6 cellular contexts compared by ENCODE assay signal in genomic region chr1:148150014-148150413, GRCh38. TPM values are rescaled to one million over a fixed set of nuclear protein-coding genes. Genes with fewer than 3 reads are reported as not detected.
DNase-seq lines count a peak whose midpoint lies in the region; ATAC-seq and TF ChIP-seq lines count a peak whose summit lies in the region.
"Not testable (repeated sequence)": the region's sequence is repeated elsewhere in the genome, so short reads cannot be mapped to it uniquely, and the experiment has no call there.

No MANE protein-coding gene starts in this region.

- not testable (repeated sequence) for H3K36me3 Mint-ChIP-seq in CD4-positive, CD25-positive, alpha-beta regulatory T cell; activated CD4-positive, alpha-beta T cell treated with anti-CD3 and anti-CD28 coated beads, Interleukin-2, amount 10 ng/mL, durations not matched to agents 24 days and 14 days (ENCODE audit: low read depth)

- POLR2A ChIA-PET in OCI-LY7 (lab: Charles Lee) = not testable (repeated sequence)

- H3K36me3 ChIP-seq in CD4-positive, CD25-positive, alpha-beta regulatory T cell (ENCODE audit: control insufficient read depth, insufficient read depth, low read length); KMS-11 (ENCODE audit: insufficient read depth); OCI-LY7 (ENCODE audit: insufficient read depth, low read length); hepatocyte (replicated peaks; ENCODE audit: insufficient read depth, low read depth); right lobe of liver: not testable (repeated sequence)

- peak overlapping the region; percentile 19; the same call in 1 of the 2 replicates for H3K4me2 ChIP-seq in KMS-11
- peak overlapping the region; percentile 84; the same call in 1 of the 2 replicates for H3K4me2 ChIP-seq in OCI-LY7 (ENCODE audit: low read length)
- peak overlapping the region; percentile 92 for H3K4me2 ChIP-seq in hepatocyte

- not testable (repeated sequence) for DNase-seq in CD4-positive, CD25-positive, alpha-beta regulatory T cell; OCI-LY7 (ENCODE audit: low spot score); hepatocyte (ENCODE audit: low spot score)
- DNase-seq in activated CD4-positive, alpha-beta T cell treated with anti-CD3 and anti-CD28 coated beads, Interleukin-2, amount 10 ng/mL, durations not matched to agents 24 days and 14 days = peak; percentile 9
- DNase-seq in right lobe of liver = peak in 1 of 3 donors; percentile 59

- H3K27me3 Mint-ChIP-seq in CD4-positive, CD25-positive, alpha-beta regulatory T cell; activated CD4-positive, alpha-beta T cell treated with anti-CD3 and anti-CD28 coated beads, Interleukin-2, amount 10 ng/mL, durations not matched to agents 24 days and 14 days: not testable (repeated sequence)

- peaks cover 40% of the 10 kb centered on the region; the same call in 1 of the 2 replicates for H3K79me2 ChIP-seq in KMS-11 (ENCODE audit: insufficient read depth, low read depth)
- H3K79me2 ChIP-seq in OCI-LY7 (ENCODE audit: insufficient read depth, low read depth, low read length) = not testable (repeated sequence)
- H3K79me2 ChIP-seq in hepatocyte = peaks cover 20% of the 10 kb centered on the region

- ATAC-seq in CD4-positive, CD25-positive, alpha-beta regulatory T cell (ENCODE audit: low read depth in 2 of 2) = not testable (repeated sequence)
- peak; percentile 53 to 71 (median 59) for ATAC-seq in right lobe of liver

- H3K27ac Mint-ChIP-seq in CD4-positive, CD25-positive, alpha-beta regulatory T cell; activated CD4-positive, alpha-beta T cell treated with anti-CD3 and anti-CD28 coated beads, Interleukin-2, amount 10 ng/mL, durations not matched to agents 24 days and 14 days: not testable (repeated sequence)

- H4K20me1 ChIP-seq in KMS-11 (ENCODE audit: insufficient read depth); OCI-LY7 (ENCODE audit: insufficient read depth, low read length); hepatocyte (ENCODE audit: insufficient read depth, poor library complexity, severe bottlenecking): not testable (repeated sequence)

- WGBS in hepatocyte (ENCODE audit: low lambda C conversion rate, missing lambda C conversion rate) = 46% methylated on average over 2 of the region's 6 CpGs
- WGBS in right lobe of liver (ENCODE audit: insufficient coverage, low coverage, low lambda C conversion rate, missing lambda C conversion rate) = 19% methylated on average over 2 of the region's 6 CpGs

- intact Hi-C loops in OCI-LY7 (cut with micrococcal nuclease; ENCODE audit: unreplicated experiment); activated CD4-positive, alpha-beta T cell treated with anti-CD3 and anti-CD28 coated beads, Interleukin-2, amount 10 ng/mL, durations not matched to agents 24 days and 14 days (cut with micrococcal nuclease); right lobe of liver (cut with DNase I): not testable (repeated sequence)

- BruUV-seq in OCI-LY7 (replicated peaks; lab: Mats Ljungman, UMichigan) = TSS peak; percentile 65

- not testable (repeated sequence) for H3K9me3 Mint-ChIP-seq in CD4-positive, CD25-positive, alpha-beta regulatory T cell; activated CD4-positive, alpha-beta T cell treated with anti-CD3 and anti-CD28 coated beads, Interleukin-2, amount 10 ng/mL, durations not matched to agents 24 days and 14 days

- peak overlapping the region in 3 of 4 donors; percentile 39 to 96 (median 68) for H3K4me3 Mint-ChIP-seq in CD4-positive, CD25-positive, alpha-beta regulatory T cell
- H3K4me3 Mint-ChIP-seq in activated CD4-positive, alpha-beta T cell treated with anti-CD3 and anti-CD28 coated beads, Interleukin-2, amount 10 ng/mL, durations not matched to agents 24 days and 14 days = not testable (repeated sequence)

- not testable (repeated sequence) for H3K9me3 ChIP-seq in CD4-positive, CD25-positive, alpha-beta regulatory T cell (ENCODE audit: control insufficient read depth in 2 of 2, low read length in 2 of 2); OCI-LY7 (ENCODE audit: low read length); hepatocyte (ENCODE audit: low read depth); right lobe of liver

- not testable (repeated sequence) for H3K4me1 ChIP-seq in CD4-positive, CD25-positive, alpha-beta regulatory T cell (ENCODE audit: control insufficient read depth, insufficient read depth, low read length, poor library complexity, severe bottlenecking); OCI-LY7 (ENCODE audit: insufficient read depth, low read length, poor library complexity, severe bottlenecking); hepatocyte (ENCODE audit: insufficient read depth); right lobe of liver
- peaks cover 21% of the 10 kb centered on the region for H3K4me1 ChIP-seq in KMS-11 (ENCODE audit: low read depth, poor library complexity, severe bottlenecking)

- peaks cover 0 to 19% (median 5%) of the 10 kb centered on the region in 4 donors for H3K4me1 Mint-ChIP-seq in CD4-positive, CD25-positive, alpha-beta regulatory T cell
- H3K4me1 Mint-ChIP-seq in activated CD4-positive, alpha-beta T cell treated with anti-CD3 and anti-CD28 coated beads, Interleukin-2, amount 10 ng/mL, durations not matched to agents 24 days and 14 days = not testable (repeated sequence)

- H3K4me3 ChIP-seq in CD4-positive, CD25-positive, alpha-beta regulatory T cell (ENCODE audit: low read depth, low read length); KMS-11 (IDR thresholded peaks at IDR 0.05; ENCODE audit: insufficient read depth, low read depth, low read length); OCI-LY7 (ENCODE audit: low read depth, low read length, poor library complexity, severe bottlenecking); hepatocyte; right lobe of liver: not testable (repeated sequence)

- H3K27me3 ChIP-seq in CD4-positive, CD25-positive, alpha-beta regulatory T cell (ENCODE audit: control insufficient read depth, insufficient read depth, low read length); KMS-11 (ENCODE audit: insufficient read depth, low read depth); hepatocyte; right lobe of liver: not testable (repeated sequence)

- CTCF ChIA-PET in OCI-LY7 (lab: Charles Lee; ENCODE audit: unreplicated experiment) = not testable (repeated sequence)

- not testable (repeated sequence) for H3K9ac ChIP-seq in KMS-11

- TF ChIP-seq CTCF in KMS-11 (conservative IDR thresholded peaks at IDR 0.05; ENCODE audit: low read depth, low read length); OCI-LY7 (conservative IDR thresholded peaks at IDR 0.05; ENCODE audit: low read length); hepatocyte (IDR thresholded peaks at IDR 0.05; ENCODE audit: poor library complexity); right lobe of liver (IDR thresholded peaks at IDR 0.05): not testable (repeated sequence)

- H3K27ac ChIP-seq in CD4-positive, CD25-positive, alpha-beta regulatory T cell (ENCODE audit: insufficient read depth, low read length, poor library complexity, severe bottlenecking); KMS-11; OCI-LY7 (ENCODE audit: low read depth, low read length, poor library complexity, severe bottlenecking); hepatocyte: not testable (repeated sequence)
- H3K27ac ChIP-seq in right lobe of liver = peak overlapping the region in 2 of 3 donors; percentile 93 to 95

- H2AFZ ChIP-seq in KMS-11 (ENCODE audit: low read depth); OCI-LY7 (ENCODE audit: low read length); hepatocyte: not testable (repeated sequence)

- TF ChIP-seq POLR2A in right lobe of liver (IDR thresholded peaks at IDR 0.05) = not testable (repeated sequence)

- not testable (repeated sequence) for H3K9me2 ChIP-seq in OCI-LY7 (ENCODE audit: insufficient read depth, low read length); hepatocyte (replicated peaks; ENCODE audit: insufficient read depth)

RNA-seq across cellular contexts. Expression of gene NBPF11, which starts 2.1 kb away (rescaled TPM):
- 22.6 TPM for total RNA-seq in CD4-positive, CD25-positive, alpha-beta regulatory T cell
- polyA plus RNA-seq in CD4-positive, CD25-positive, alpha-beta regulatory T cell = 1 to 10 TPM in 3 of 4 donors, under 1 TPM in 1; 0.92 to 2.2 (median 1.7) TPM
- total RNA-seq in OCI-LY7 (2014; rRNA removed; shearing (Covaris generic)) = 11.7 and 13.2 TPM in 2 replicates
- total RNA-seq in OCI-LY7 (2022) (20.3 and 24.8 TPM in 2 replicates), hepatocyte (9.9 and 10.0 TPM in 2 replicates), right lobe of liver (10 to 100 TPM in 3 of 6 experiments, 1 to 10 TPM in 3; 4.7 to 11.1 (median 8.4) TPM)
- total RNA-seq in activated CD4-positive, alpha-beta T cell treated with anti-CD3 and anti-CD28 coated beads, Interleukin-2, amount 10 ng/mL, durations not matched to agents 24 days and 14 days = 10.1 and 10.5 TPM in 2 replicates
- 6.4 and 9.2 TPM in 2 replicates for polyA plus RNA-seq in hepatocyte

Comparison
In these comparisons a context has a peak if more than half of its experiments do, and no peak if none do; other contexts are left out.
1. H3K4me2 ChIP-seq: peak in every context shown above with its lines; median percentile 92 in hepatocyte; 84 in OCI-LY7; 19 in KMS-11.